In genomic region chr11:110158317-110159200, GRCh38 we compare ENCODE assay signal across 22 cellular contexts.
"Had no signal": no experiment of that assay in that cellular context is flagged by ENCODE, and none has a peak within 500 bp of the region (broad histone marks: within the 10 kb centered on the region; RNA-seq: fewer than 3 reads in every experiment).

No MANE protein-coding gene starts in this region.

- H3K9me3 Mint-ChIP-seq: activated CD4-positive, alpha-beta T cell treated with anti-CD3 and anti-CD28 coated beads, Interleukin-2, amount 10 ng/mL, durations not matched to agents 7 days and 5 days; activated naive CD4-positive, alpha-beta T cell treated with anti-CD3 and anti-CD28 coated beads for 36 hours; activated T-cell treated with anti-CD3 and anti-CD28 coated beads, Interleukin-2, amount 50 U/mL, for 24 hours; activated T-helper 2 cell treated with anti-CD3 and anti-CD28 coated beads, Interferon-gamma antibody, Interleukin-2, Interleukin-4, amounts not matched to agents 10 μg/mL and 5 μg/mL and 100 μg/mL, durations not matched to agents 14 hours and 24 hours and 36 hours; central memory CD8-positive, alpha-beta T cell; stimulated activated effector memory CD8-positive, alpha-beta T cell treated with anti-CD3 and anti-CD28 coated beads, Interleukin-12 subunit alpha, Interleukin-12 subunit beta, amount 100 ng/mL, for 72 hours; T-helper 1 cell treated with Interleukin-12 subunit alpha and Interleukin-12 subunit beta and Interleukin-4 antibody, amounts not matched to agents 30 μg/mL and 1 μg/mL, for 36 hours had no signal

- H3K4me1 Mint-ChIP-seq: activated CD4-positive, alpha-beta T cell treated with anti-CD3 and anti-CD28 coated beads, Interleukin-2, amount 10 ng/mL, durations not matched to agents 7 days and 5 days; central memory CD8-positive, alpha-beta T cell; stimulated activated effector memory CD8-positive, alpha-beta T cell treated with anti-CD3 and anti-CD28 coated beads, Interleukin-12 subunit alpha, Interleukin-12 subunit beta, amount 100 ng/mL, for 72 hours had no signal

- H3K27me3 ChIP-seq: brain microvascular endothelial cell, colonic mucosa, gastrocnemius medialis, heart left ventricle, pancreas had no signal

- H3K36me3 ChIP-seq: colonic mucosa had no signal

- H3K9me3 ChIP-seq: colonic mucosa, gastrocnemius medialis, heart left ventricle, left ventricle myocardium inferior, pancreas, thoracic aorta had no signal

- ATAC-seq: activated CD4-positive, CD25-positive, alpha-beta regulatory T cell treated with anti-CD3 and anti-CD28 coated beads, Interleukin-2, amount 50 U/mL, for 24 hours; activated CD8-positive, alpha-beta T cell treated with anti-CD3 and anti-CD28 coated beads, Interleukin-2, amount 10 ng/mL, durations not matched to agents 7 days and 5 days; gastrocnemius medialis; pancreas; sciatic nerve; stimulated activated effector memory CD8-positive, alpha-beta T cell treated with anti-CD3 and anti-CD28 coated beads, Interleukin-12 subunit alpha, Interleukin-12 subunit beta, amount 100 ng/mL, for 72 hours had no signal

- H3K4me2 ChIP-seq: smooth muscle cell had no signal

- DNase-seq: activated CD4-positive, alpha-beta T cell treated with anti-CD3 and anti-CD28 coated beads, Interleukin-2, amount 10 ng/mL, durations not matched to agents 7 days and 5 days; activated CD8-positive, alpha-beta T cell treated with anti-CD3 and anti-CD28 coated beads, Interleukin-2, amount 10 ng/mL, durations not matched to agents 7 days and 5 days; activated naive CD4-positive, alpha-beta T cell treated with anti-CD3 and anti-CD28 coated beads for 36 hours; activated T-cell treated with anti-CD3 and anti-CD28 coated beads, Interleukin-2, amount 50 U/mL, for 24 hours; brain microvascular endothelial cell; colonic mucosa; erythroblast; gastrocnemius medialis; heart left ventricle; kidney; left ventricle myocardium inferior; mammary epithelial cell; pancreas; stimulated activated CD4-positive, alpha-beta T cell treated with anti-CD3 and anti-CD28 coated beads, Interleukin-4, amount 100 ng/mL, for 24 hours had no signal

- H3K27ac Mint-ChIP-seq: activated CD4-positive, alpha-beta T cell treated with anti-CD3 and anti-CD28 coated beads, Interleukin-2, amount 10 ng/mL, durations not matched to agents 7 days and 5 days; activated CD8-positive, alpha-beta T cell treated with anti-CD3 and anti-CD28 coated beads, Interleukin-2, amount 10 ng/mL, durations not matched to agents 7 days and 5 days; activated naive CD4-positive, alpha-beta T cell treated with anti-CD3 and anti-CD28 coated beads for 36 hours; activated T-cell treated with anti-CD3 and anti-CD28 coated beads, Interleukin-2, amount 50 U/mL, for 24 hours; activated T-helper 2 cell treated with anti-CD3 and anti-CD28 coated beads, Interferon-gamma antibody, Interleukin-2, Interleukin-4, amounts not matched to agents 10 μg/mL and 5 μg/mL and 100 μg/mL, durations not matched to agents 14 hours and 24 hours and 36 hours; stimulated activated effector memory CD8-positive, alpha-beta T cell treated with anti-CD3 and anti-CD28 coated beads, Interleukin-12 subunit alpha, Interleukin-12 subunit beta, amount 100 ng/mL, for 72 hours; T-helper 1 cell treated with Interleukin-12 subunit alpha and Interleukin-12 subunit beta and Interleukin-4 antibody, amounts not matched to agents 30 μg/mL and 1 μg/mL, for 36 hours had no signal

- H3K27ac ChIP-seq: colonic mucosa, gastrocnemius medialis, heart left ventricle, left ventricle myocardium inferior, pancreas, thoracic aorta had no signal

- H3K4me1 ChIP-seq: colonic mucosa, gastrocnemius medialis, pancreas had no signal

- H3K4me3 Mint-ChIP-seq: activated CD4-positive, alpha-beta T cell treated with anti-CD3 and anti-CD28 coated beads, Interleukin-2, amount 10 ng/mL, durations not matched to agents 7 days and 5 days; activated CD8-positive, alpha-beta T cell treated with anti-CD3 and anti-CD28 coated beads, Interleukin-2, amount 10 ng/mL, durations not matched to agents 7 days and 5 days; activated naive CD4-positive, alpha-beta T cell treated with anti-CD3 and anti-CD28 coated beads for 36 hours; activated T-cell treated with anti-CD3 and anti-CD28 coated beads, Interleukin-2, amount 50 U/mL, for 24 hours; central memory CD8-positive, alpha-beta T cell; stimulated activated effector memory CD8-positive, alpha-beta T cell treated with anti-CD3 and anti-CD28 coated beads, Interleukin-12 subunit alpha, Interleukin-12 subunit beta, amount 100 ng/mL, for 72 hours; T-helper 1 cell treated with Interleukin-12 subunit alpha and Interleukin-12 subunit beta and Interleukin-4 antibody, amounts not matched to agents 30 μg/mL and 1 μg/mL, for 36 hours had no signal

- H3K4me3 ChIP-seq: colonic mucosa, gastrocnemius medialis, heart left ventricle, left ventricle myocardium inferior, pancreas, smooth muscle cell, thoracic aorta had no signal
